Comparison of ENCODE assay signal across 1 cellular context in the genomic region with DNA sequence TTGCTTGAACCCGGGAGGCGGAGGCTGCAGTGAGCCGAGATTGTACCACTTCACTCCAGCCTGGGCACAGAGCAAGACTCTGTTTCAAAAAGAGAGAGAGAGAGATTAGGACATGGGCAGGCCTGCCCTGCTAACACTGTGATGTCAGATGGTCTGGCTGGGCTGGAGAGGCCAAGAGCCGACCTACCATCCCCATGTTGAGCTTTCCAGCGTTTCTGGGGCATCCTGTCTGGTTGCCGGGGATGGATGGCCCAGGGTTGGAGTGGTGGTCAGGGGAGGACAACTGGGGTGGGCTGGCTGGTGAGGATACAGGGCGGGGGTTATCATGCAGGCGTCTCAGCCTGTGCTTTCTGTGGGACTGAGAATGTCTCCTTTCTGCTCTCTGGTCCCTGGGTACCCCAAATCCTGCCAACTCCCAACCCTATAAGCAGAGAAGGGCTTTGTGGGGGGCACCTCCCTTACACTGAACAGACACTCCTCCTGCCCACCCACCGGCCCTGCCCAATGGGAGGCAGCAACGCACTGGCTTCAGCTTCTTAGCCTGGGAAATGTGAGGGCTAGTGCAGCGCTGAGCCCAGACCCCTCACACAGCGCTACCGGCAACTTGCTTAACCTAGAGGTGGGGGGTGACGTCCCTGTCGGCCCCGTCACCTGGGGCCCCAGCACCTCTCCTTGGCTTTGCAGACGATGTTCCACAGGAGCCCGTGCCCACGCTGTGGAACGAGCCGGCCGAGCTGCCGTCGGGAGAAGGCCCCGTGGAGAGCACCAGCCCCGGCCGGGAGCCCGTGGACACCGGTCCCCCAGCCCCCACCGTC.
A peak's percentile ranks its signal among the peaks of the same experiment; 100 is the strongest.
TF ChIP-seq lines count a peak whose summit lies in the region.

No MANE protein-coding gene starts in this region.

TF ChIP-seq in HepG2, 621 proteins besides CTCF, POLR2A, EP300 and RAD21 (continued from another document and continues in another):
- TF ChIP-seq, protein P1, sequence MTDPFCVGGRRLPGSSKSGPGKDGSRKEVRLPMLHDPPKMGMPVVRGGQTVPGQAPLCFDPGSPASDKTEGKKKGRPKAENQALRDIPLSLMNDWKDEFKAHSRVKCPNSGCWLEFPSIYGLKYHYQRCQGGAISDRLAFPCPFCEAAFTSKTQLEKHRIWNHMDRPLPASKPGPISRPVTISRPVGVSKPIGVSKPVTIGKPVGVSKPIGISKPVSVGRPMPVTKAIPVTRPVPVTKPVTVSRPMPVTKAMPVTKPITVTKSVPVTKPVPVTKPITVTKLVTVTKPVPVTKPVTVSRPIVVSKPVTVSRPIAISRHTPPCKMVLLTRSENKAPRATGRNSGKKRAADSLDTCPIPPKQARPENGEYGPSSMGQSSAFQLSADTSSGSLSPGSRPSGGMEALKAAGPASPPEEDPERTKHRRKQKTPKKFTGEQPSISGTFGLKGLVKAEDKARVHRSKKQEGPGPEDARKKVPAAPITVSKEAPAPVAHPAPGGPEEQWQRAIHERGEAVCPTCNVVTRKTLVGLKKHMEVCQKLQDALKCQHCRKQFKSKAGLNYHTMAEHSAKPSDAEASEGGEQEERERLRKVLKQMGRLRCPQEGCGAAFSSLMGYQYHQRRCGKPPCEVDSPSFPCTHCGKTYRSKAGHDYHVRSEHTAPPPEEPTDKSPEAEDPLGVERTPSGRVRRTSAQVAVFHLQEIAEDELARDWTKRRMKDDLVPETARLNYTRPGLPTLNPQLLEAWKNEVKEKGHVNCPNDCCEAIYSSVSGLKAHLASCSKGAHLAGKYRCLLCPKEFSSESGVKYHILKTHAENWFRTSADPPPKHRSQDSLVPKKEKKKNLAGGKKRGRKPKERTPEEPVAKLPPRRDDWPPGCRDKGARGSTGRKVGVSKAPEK (CRISPR knock-in tag; IDR thresholded peaks at IDR 0.05; ENCODE audit: borderline replicate concordance) = no peak
- TF ChIP-seq ZKSCAN1 (IDR thresholded peaks at IDR 0.05; ENCODE audit: low read length) (no peak), ZBTB38 (CRISPR knock-in tag; IDR thresholded peaks at IDR 0.05) (no peak), CC2D1A (CRISPR knock-in tag; IDR thresholded peaks at IDR 0.05) (no peak), RXRB (CRISPR knock-in tag; IDR thresholded peaks at IDR 0.05; ENCODE audit: borderline replicate concordance) (no peak), RELA (CRISPR knock-in tag; IDR thresholded peaks at IDR 0.05) (no peak), TEAD3 (CRISPR knock-in tag; optimal IDR thresholded peaks at IDR 0.05; ENCODE audit: borderline replicate concordance) (no peak), ZNF775 (CRISPR knock-in tag; IDR thresholded peaks at IDR 0.05; ENCODE audit: borderline replicate concordance) (no peak), MAFF (IDR thresholded peaks at IDR 0.05; ENCODE audit: low read depth, low read length) (no peak), ZNF331 (CRISPR knock-in tag; IDR thresholded peaks at IDR 0.05) (peak; percentile 24; the same call in 1 of the 2 replicates), ZNF160 (CRISPR knock-in tag; IDR thresholded peaks at IDR 0.05) (no peak), ZNF670 (CRISPR knock-in tag; IDR thresholded peaks at IDR 0.05; ENCODE audit: borderline replicate concordance) (no peak), BRCA1 (CRISPR knock-in tag; IDR thresholded peaks at IDR 0.05) (no peak), FOXA1 (IDR thresholded peaks at IDR 0.05) (no peak), FOXA1 (CRISPR knock-in tag; IDR thresholded peaks at IDR 0.05) (no peak), ZNF577 (CRISPR knock-in tag; IDR thresholded peaks at IDR 0.05; ENCODE audit: borderline replicate concordance, low read depth) (no peak), SKI (IDR thresholded peaks at IDR 0.05; ENCODE audit: partially characterized antibody) (no peak), KLF9 (CRISPR knock-in tag; IDR thresholded peaks at IDR 0.05; ENCODE audit: low read depth) (no peak), ZNF557 (CRISPR knock-in tag; IDR thresholded peaks at IDR 0.05) (no peak), ZNF143 (CRISPR knock-in tag; IDR thresholded peaks at IDR 0.05) (no peak), ZNF558 (CRISPR knock-in tag; IDR thresholded peaks at IDR 0.05; ENCODE audit: borderline replicate concordance) (no peak), NKX3-1 (CRISPR knock-in tag; IDR thresholded peaks at IDR 0.05) (no peak), GFI1 (CRISPR knock-in tag; IDR thresholded peaks at IDR 0.05; ENCODE audit: borderline replicate concordance) (no peak), ZNF614 (CRISPR knock-in tag; IDR thresholded peaks at IDR 0.05; ENCODE audit: borderline replicate concordance) (no peak), ETV5 (CRISPR knock-in tag; IDR thresholded peaks at IDR 0.05; ENCODE audit: borderline replicate concordance) (0 out of 2 replicates have a peak, but pooled peaks have one; percentile 13), HDAC1 (CRISPR knock-in tag; IDR thresholded peaks at IDR 0.05) (peak; percentile 25; the same call in 1 of the 2 replicates), STAG1 (CRISPR knock-in tag; IDR thresholded peaks at IDR 0.05) (peak; percentile 31), ZNF777 (CRISPR knock-in tag; IDR thresholded peaks at IDR 0.05) (peak; percentile 43; the same call in 1 of the 2 replicates), CBX2 (IDR thresholded peaks at IDR 0.05; ENCODE audit: low read depth, low read length) (no peak), CBX2 (CRISPR knock-in tag; IDR thresholded peaks at IDR 0.05; ENCODE audit: low read depth) (no peak), ZNF761 (CRISPR knock-in tag; conservative IDR thresholded peaks at IDR 0.05) (no peak), NRL (CRISPR knock-in tag; IDR thresholded peaks at IDR 0.05; ENCODE audit: borderline replicate concordance) (no peak)
- TF ChIP-seq, protein P2, sequence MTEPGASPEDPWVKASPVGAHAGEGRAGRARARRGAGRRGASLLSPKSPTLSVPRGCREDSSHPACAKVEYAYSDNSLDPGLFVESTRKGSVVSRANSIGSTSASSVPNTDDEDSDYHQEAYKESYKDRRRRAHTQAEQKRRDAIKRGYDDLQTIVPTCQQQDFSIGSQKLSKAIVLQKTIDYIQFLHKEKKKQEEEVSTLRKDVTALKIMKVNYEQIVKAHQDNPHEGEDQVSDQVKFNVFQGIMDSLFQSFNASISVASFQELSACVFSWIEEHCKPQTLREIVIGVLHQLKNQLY (CRISPR knock-in tag; IDR thresholded peaks at IDR 0.05) = no peak
- TF ChIP-seq, protein P3, sequence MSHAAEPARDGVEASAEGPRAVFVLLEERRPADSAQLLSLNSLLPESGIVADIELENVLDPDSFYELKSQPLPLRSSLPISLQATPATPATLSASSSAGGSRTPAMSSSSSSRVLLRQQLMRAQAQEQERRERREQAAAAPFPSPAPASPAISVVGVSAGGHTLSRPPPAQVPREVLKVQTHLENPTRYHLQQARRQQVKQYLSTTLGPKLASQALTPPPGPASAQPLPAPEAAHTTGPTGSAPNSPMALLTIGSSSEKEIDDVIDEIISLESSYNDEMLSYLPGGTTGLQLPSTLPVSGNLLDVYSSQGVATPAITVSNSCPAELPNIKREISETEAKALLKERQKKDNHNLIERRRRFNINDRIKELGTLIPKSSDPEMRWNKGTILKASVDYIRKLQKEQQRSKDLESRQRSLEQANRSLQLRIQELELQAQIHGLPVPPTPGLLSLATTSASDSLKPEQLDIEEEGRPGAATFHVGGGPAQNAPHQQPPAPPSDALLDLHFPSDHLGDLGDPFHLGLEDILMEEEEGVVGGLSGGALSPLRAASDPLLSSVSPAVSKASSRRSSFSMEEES (CRISPR knock-in tag; IDR thresholded peaks at IDR 0.05) = no peak
- TF ChIP-seq, protein P4, sequence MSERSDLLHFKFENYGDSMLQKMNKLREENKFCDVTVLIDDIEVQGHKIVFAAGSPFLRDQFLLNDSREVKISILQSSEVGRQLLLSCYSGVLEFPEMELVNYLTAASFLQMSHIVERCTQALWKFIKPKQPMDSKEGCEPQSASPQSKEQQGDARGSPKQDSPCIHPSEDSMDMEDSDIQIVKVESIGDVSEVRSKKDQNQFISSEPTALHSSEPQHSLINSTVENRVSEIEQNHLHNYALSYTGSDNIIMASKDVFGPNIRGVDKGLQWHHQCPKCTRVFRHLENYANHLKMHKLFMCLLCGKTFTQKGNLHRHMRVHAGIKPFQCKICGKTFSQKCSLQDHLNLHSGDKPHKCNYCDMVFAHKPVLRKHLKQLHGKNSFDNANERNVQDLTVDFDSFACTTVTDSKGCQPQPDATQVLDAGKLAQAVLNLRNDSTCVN (CRISPR knock-in tag; IDR thresholded peaks at IDR 0.05; ENCODE audit: borderline replicate concordance) = no peak; the same call in 1 of the 2 replicates
- TF ChIP-seq, protein P5, sequence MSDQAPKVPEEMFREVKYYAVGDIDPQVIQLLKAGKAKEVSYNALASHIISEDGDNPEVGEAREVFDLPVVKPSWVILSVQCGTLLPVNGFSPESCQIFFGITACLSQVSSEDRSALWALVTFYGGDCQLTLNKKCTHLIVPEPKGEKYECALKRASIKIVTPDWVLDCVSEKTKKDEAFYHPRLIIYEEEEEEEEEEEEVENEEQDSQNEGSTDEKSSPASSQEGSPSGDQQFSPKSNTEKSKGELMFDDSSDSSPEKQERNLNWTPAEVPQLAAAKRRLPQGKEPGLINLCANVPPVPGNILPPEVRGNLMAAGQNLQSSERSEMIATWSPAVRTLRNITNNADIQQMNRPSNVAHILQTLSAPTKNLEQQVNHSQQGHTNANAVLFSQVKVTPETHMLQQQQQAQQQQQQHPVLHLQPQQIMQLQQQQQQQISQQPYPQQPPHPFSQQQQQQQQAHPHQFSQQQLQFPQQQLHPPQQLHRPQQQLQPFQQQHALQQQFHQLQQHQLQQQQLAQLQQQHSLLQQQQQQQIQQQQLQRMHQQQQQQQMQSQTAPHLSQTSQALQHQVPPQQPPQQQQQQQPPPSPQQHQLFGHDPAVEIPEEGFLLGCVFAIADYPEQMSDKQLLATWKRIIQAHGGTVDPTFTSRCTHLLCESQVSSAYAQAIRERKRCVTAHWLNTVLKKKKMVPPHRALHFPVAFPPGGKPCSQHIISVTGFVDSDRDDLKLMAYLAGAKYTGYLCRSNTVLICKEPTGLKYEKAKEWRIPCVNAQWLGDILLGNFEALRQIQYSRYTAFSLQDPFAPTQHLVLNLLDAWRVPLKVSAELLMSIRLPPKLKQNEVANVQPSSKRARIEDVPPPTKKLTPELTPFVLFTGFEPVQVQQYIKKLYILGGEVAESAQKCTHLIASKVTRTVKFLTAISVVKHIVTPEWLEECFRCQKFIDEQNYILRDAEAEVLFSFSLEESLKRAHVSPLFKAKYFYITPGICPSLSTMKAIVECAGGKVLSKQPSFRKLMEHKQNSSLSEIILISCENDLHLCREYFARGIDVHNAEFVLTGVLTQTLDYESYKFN (CRISPR knock-in tag; conservative IDR thresholded peaks at IDR 0.05) = no peak
- TF ChIP-seq, protein P6, sequence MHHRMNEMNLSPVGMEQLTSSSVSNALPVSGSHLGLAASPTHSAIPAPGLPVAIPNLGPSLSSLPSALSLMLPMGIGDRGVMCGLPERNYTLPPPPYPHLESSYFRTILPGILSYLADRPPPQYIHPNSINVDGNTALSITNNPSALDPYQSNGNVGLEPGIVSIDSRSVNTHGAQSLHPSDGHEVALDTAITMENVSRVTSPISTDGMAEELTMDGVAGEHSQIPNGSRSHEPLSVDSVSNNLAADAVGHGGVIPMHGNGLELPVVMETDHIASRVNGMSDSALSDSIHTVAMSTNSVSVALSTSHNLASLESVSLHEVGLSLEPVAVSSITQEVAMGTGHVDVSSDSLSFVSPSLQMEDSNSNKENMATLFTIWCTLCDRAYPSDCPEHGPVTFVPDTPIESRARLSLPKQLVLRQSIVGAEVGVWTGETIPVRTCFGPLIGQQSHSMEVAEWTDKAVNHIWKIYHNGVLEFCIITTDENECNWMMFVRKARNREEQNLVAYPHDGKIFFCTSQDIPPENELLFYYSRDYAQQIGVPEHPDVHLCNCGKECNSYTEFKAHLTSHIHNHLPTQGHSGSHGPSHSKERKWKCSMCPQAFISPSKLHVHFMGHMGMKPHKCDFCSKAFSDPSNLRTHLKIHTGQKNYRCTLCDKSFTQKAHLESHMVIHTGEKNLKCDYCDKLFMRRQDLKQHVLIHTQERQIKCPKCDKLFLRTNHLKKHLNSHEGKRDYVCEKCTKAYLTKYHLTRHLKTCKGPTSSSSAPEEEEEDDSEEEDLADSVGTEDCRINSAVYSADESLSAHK (CRISPR knock-in tag; IDR thresholded peaks at IDR 0.05; ENCODE audit: borderline replicate concordance) = no peak
- TF ChIP-seq, protein P7, sequence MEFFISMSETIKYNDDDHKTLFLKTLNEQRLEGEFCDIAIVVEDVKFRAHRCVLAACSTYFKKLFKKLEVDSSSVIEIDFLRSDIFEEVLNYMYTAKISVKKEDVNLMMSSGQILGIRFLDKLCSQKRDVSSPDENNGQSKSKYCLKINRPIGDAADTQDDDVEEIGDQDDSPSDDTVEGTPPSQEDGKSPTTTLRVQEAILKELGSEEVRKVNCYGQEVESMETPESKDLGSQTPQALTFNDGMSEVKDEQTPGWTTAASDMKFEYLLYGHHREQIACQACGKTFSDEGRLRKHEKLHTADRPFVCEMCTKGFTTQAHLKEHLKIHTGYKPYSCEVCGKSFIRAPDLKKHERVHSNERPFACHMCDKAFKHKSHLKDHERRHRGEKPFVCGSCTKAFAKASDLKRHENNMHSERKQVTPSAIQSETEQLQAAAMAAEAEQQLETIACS (CRISPR knock-in tag; IDR thresholded peaks at IDR 0.05) = no peak
- TF ChIP-seq, protein P8, sequence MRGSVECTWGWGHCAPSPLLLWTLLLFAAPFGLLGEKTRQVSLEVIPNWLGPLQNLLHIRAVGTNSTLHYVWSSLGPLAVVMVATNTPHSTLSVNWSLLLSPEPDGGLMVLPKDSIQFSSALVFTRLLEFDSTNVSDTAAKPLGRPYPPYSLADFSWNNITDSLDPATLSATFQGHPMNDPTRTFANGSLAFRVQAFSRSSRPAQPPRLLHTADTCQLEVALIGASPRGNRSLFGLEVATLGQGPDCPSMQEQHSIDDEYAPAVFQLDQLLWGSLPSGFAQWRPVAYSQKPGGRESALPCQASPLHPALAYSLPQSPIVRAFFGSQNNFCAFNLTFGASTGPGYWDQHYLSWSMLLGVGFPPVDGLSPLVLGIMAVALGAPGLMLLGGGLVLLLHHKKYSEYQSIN (CRISPR knock-in tag; IDR thresholded peaks at IDR 0.05; ENCODE audit: borderline replicate concordance) = no peak
- TF ChIP-seq, protein P9, sequence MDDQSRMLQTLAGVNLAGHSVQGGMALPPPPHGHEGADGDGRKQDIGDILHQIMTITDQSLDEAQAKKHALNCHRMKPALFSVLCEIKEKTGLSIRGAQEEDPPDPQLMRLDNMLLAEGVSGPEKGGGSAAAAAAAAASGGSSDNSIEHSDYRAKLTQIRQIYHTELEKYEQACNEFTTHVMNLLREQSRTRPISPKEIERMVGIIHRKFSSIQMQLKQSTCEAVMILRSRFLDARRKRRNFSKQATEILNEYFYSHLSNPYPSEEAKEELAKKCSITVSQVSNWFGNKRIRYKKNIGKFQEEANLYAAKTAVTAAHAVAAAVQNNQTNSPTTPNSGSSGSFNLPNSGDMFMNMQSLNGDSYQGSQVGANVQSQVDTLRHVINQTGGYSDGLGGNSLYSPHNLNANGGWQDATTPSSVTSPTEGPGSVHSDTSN (CRISPR knock-in tag; IDR thresholded peaks at IDR 0.05; ENCODE audit: borderline replicate concordance) = no peak
- TF ChIP-seq, protein P10, sequence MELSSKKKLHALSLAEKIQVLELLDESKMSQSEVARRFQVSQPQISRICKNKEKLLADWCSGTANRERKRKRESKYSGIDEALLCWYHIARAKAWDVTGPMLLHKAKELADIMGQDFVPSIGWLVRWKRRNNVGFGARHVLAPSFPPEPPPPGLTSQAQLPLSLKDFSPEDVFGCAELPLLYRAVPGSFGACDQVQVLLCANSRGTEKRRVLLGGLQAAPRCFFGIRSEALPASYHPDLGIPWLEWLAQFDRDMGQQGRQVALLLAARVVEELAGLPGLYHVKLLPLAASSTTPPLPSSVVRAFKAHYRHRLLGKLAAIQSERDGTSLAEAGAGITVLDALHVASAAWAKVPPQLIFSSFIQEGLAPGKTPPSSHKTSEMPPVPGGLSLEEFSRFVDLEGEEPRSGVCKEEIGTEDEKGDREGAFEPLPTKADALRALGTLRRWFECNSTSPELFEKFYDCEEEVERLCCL (CRISPR knock-in tag; IDR thresholded peaks at IDR 0.05; ENCODE audit: borderline replicate concordance) = no peak
